ENCODE assay signal across 14 cellular contexts in the genomic region with DNA sequence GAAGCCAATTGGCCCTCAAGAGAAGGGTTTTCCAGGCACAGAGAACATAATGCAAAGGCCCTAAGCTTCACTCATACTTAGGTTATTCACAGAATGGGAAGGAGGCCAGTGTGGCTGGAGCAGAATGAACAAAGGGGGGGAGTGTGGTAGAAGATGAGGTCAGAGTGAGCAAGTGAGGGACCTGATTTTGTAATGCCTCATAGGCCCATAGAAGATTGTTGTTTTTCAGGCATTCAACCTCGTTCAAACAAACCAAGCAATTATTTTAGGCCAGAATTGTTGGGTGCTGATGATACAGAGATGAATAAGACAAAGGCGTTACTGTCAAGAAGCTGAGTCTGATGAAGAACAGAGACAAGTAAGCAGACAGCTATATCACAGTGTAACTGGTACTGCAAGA. TPM values are rescaled to one million over a fixed set of nuclear protein-coding genes. Genes with fewer than 3 reads are reported as not detected.
DNase-seq lines count a peak whose midpoint lies in the region; ATAC-seq and TF ChIP-seq lines count a peak whose summit lies in the region.
"Had no signal": no experiment of that assay in that cellular context is flagged by ENCODE, and none has a peak within 500 bp of the region (broad histone marks: within the 10 kb centered on the region; RNA-seq: fewer than 3 reads in every experiment).

No MANE protein-coding gene starts in this region.

- no peak overlapping the region for H3K4me3 ChIP-seq in AG04449 (ENCODE audit: low read depth, low read length)
- H3K4me3 ChIP-seq in NB4 (ENCODE audit: low read depth, low read length) = no peak overlapping the region
- H3K4me3 ChIP-seq in epithelial cell of esophagus (ENCODE audit: low read length) = no peak overlapping the region
- H3K4me3 ChIP-seq in aorta (ENCODE audit: low read length in 2 of 2) = no peak overlapping the region
- H3K4me3 ChIP-seq: ascending aorta, stomach had no signal

- no peak for ATAC-seq in aorta (ENCODE audit: low FRiP score)
- ATAC-seq: T-helper 17 cell had no signal

- no peaks in the 10 kb centered on the region for H3K36me3 ChIP-seq in aorta (ENCODE audit: control insufficient read depth in 1 of 2, insufficient read depth in 2 of 2, low read length in 1 of 2)
- H3K36me3 ChIP-seq: ascending aorta, stomach had no signal

- H3K4me1 ChIP-seq in aorta (ENCODE audit: control insufficient read depth in 1 of 2, insufficient read depth in 2 of 2, low read length in 2 of 2) = no peaks in the 10 kb centered on the region
- H3K4me1 ChIP-seq: ascending aorta had no signal

- WGBS in aorta, 2 donors = 63 to 81% methylated on average over 2 of the region's 2 CpGs

- intact Hi-C loops in aorta (cut with DNase I) = no loop called here

- H3K27ac ChIP-seq in aorta (ENCODE audit: low read depth in 1 of 2, low read length in 2 of 2) = no peak overlapping the region
- H3K27ac ChIP-seq: ascending aorta had no signal

- CTCF ChIA-PET in AG04449 (lab: Yijun Ruan, JAX) = interaction anchor here (0.7 to 1.3 kb wide), 3 partner anchors 12 to 57 kb away, joined by 3 read pairs; no protein-coding TSS in a partner anchor

- no peak for TF ChIP-seq POLR2A in NB4 (IDR thresholded peaks at IDR 0.05; ENCODE audit: extremely low read depth, insufficient read length)

- TF ChIP-seq CTCF in AG04449 (IDR thresholded peaks at IDR 0.05; ENCODE audit: insufficient read depth, low read length, missing control alignments) (no peak), NB4 (IDR thresholded peaks at IDR 0.05; ENCODE audit: low read depth, low read length) (no peak), epithelial cell of esophagus (IDR thresholded peaks at IDR 0.05; ENCODE audit: insufficient read depth, low read depth, low read length, missing control alignments) (no peak)

- no peaks in the 10 kb centered on the region for H3K27me3 ChIP-seq in aorta (ENCODE audit: control insufficient read depth in 1 of 2, insufficient read depth in 2 of 2, low read length in 1 of 2)
- H3K27me3 ChIP-seq: ascending aorta, stomach had no signal

- DNase-seq in AG04449 (ENCODE audit: low read depth, low spot score) (peak; percentile 61), NB4 (ENCODE audit: low read depth) (peak; percentile 11), epithelial cell of esophagus (ENCODE audit: low read depth) (peak; percentile 65), midbrain (lab: John Stamatoyannopoulos, UW) (peak; percentile 67), aorta (no peak), SKM-1 treated with dmso at 0.1 percent for 144 hours (lab: John Stamatoyannopoulos, UW; ENCODE audit: unreplicated experiment) (no peak), NCI-H526 (lab: John Stamatoyannopoulos, UW) (no peak)
- no peak for DNase-seq in activated effector memory CD4-positive, alpha-beta T cell treated with anti-CD3 and anti-CD28 coated beads, Interleukin-2, amount 50 U/mL, for 16 hours
- DNase-seq: H9; NCI-H748 treated with DMSO at 0.1 percent for 48 hours; stimulated activated CD4-positive, alpha-beta T cell treated with anti-CD3 and anti-CD28 coated beads, Interleukin-2, amount 100 ng/mL, for 24 hours; stomach; T-helper 17 cell had no signal

- POLR2A ChIA-PET in AG04449 (lab: Yijun Ruan, JAX) = no interaction called here

- no peaks in the 10 kb centered on the region for H3K9me3 ChIP-seq in aorta (ENCODE audit: control insufficient read depth, low read length)
- H3K9me3 ChIP-seq: ascending aorta, stomach had no signal

RNA-seq across cellular contexts. Expression of a gene that starts 54.5 kb away (rescaled TPM):
- 100 to 1,000 TPM; 125 to 174 TPM for total RNA-seq in aorta
- 100 to 1,000 TPM; 108 to 318 TPM for polyA plus RNA-seq in aorta

Comparison
In these comparisons a context has a peak if more than half of its experiments do, and no peak if none do; other contexts are left out.
1. DNase-seq: peak in AG04449 (single experiment), NB4 (single experiment), epithelial cell of esophagus (single experiment) and midbrain (single experiment); none in activated effector memory CD4-positive, alpha-beta T cell treated with anti-CD3 and anti-CD28 coated beads, Interleukin-2, amount 50 U/mL, for 16 hours (single experiment), aorta (0 of 2), SKM-1 treated with dmso at 0.1 percent for 144 hours (single experiment) and NCI-H526 (0 of 2).